Comparison of ENCODE assay signal across 2 cellular contexts in the genomic region with DNA sequence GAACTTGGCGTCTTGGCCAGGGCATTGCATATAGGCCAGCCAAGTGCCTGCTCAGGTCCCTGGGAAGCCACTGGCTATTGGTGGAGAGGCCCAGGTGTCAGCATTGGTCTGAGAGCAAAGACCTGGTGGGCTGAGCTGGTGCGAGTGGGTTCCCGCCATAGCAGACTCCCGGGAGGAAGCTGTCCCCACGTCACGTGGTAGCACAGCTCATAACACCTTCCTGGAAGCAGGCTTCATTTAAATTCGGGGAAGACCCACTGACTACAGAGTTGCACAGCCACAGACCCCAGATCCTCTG.
TF ChIP-seq lines count a peak whose summit lies in the region.

No MANE protein-coding gene starts in this region.

TF ChIP-seq in HepG2, 621 proteins besides CTCF, POLR2A, EP300 and RAD21:
- TF ChIP-seq, protein P1, sequence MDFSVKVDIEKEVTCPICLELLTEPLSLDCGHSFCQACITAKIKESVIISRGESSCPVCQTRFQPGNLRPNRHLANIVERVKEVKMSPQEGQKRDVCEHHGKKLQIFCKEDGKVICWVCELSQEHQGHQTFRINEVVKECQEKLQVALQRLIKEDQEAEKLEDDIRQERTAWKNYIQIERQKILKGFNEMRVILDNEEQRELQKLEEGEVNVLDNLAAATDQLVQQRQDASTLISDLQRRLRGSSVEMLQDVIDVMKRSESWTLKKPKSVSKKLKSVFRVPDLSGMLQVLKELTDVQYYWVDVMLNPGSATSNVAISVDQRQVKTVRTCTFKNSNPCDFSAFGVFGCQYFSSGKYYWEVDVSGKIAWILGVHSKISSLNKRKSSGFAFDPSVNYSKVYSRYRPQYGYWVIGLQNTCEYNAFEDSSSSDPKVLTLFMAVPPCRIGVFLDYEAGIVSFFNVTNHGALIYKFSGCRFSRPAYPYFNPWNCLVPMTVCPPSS (IDR thresholded peaks at IDR 0.05) = no peak
- TF ChIP-seq ZNF746 (CRISPR knock-in tag; IDR thresholded peaks at IDR 0.05) = no peak
- no peak for TF ChIP-seq ADNP (CRISPR knock-in tag; IDR thresholded peaks at IDR 0.05)
- no peak for TF ChIP-seq SMYD3 (CRISPR knock-in tag; IDR thresholded peaks at IDR 0.05)
- no peak for TF ChIP-seq ZSCAN20 (CRISPR knock-in tag; IDR thresholded peaks at IDR 0.05; ENCODE audit: borderline replicate concordance)
- TF ChIP-seq SP140L (CRISPR knock-in tag; IDR thresholded peaks at IDR 0.05; ENCODE audit: borderline replicate concordance) = no peak
- TF ChIP-seq ZNF577 (CRISPR knock-in tag; IDR thresholded peaks at IDR 0.05; ENCODE audit: borderline replicate concordance, low read depth) = no peak
- TF ChIP-seq GABPB1 (CRISPR knock-in tag; IDR thresholded peaks at IDR 0.05) = no peak
- TF ChIP-seq, protein P2, sequence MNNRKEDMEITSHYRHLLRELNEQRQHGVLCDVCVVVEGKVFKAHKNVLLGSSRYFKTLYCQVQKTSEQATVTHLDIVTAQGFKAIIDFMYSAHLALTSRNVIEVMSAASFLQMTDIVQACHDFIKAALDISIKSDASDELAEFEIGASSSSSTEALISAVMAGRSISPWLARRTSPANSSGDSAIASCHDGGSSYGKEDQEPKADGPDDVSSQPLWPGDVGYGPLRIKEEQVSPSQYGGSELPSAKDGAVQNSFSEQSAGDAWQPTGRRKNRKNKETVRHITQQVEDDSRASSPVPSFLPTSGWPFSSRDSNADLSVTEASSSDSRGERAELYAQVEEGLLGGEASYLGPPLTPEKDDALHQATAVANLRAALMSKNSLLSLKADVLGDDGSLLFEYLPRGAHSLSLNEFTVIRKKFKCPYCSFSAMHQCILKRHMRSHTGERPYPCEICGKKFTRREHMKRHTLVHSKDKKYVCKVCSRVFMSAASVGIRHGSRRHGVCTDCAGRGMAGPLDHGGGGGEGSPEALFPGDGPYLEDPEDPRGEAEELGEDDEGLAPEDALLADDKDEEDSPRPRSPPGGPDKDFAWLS (CRISPR knock-in tag; IDR thresholded peaks at IDR 0.05; ENCODE audit: borderline replicate concordance) = no peak
- TF ChIP-seq, protein P3, sequence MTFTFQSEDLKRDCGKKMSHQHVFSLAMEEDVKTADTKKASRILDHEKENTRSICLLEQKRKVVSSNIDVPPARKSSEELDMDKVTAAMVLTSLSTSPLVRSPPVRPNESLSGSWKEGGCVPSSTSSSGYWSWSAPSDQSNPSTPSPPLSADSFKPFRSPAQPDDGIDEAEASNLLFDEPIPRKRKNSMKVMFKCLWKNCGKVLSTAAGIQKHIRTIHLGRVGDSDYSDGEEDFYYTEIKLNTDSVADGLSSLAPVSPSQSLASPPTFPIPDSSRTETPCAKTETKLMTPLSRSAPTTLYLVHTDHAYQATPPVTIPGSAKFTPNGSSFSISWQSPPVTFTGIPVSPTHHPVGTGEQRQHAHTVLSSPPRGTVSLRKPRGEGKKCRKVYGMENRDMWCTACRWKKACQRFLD (CRISPR knock-in tag; IDR thresholded peaks at IDR 0.05; ENCODE audit: borderline replicate concordance) = no peak
- TF ChIP-seq MED1 (CRISPR knock-in tag; IDR thresholded peaks at IDR 0.05) = no peak
- TF ChIP-seq, protein P4, sequence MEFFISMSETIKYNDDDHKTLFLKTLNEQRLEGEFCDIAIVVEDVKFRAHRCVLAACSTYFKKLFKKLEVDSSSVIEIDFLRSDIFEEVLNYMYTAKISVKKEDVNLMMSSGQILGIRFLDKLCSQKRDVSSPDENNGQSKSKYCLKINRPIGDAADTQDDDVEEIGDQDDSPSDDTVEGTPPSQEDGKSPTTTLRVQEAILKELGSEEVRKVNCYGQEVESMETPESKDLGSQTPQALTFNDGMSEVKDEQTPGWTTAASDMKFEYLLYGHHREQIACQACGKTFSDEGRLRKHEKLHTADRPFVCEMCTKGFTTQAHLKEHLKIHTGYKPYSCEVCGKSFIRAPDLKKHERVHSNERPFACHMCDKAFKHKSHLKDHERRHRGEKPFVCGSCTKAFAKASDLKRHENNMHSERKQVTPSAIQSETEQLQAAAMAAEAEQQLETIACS (CRISPR knock-in tag; IDR thresholded peaks at IDR 0.05) = no peak
- TF ChIP-seq MZF1 (CRISPR knock-in tag; IDR thresholded peaks at IDR 0.05; ENCODE audit: borderline replicate concordance) = no peak
- no peak for TF ChIP-seq KAT2B (IDR thresholded peaks at IDR 0.05; ENCODE audit: borderline replicate concordance, low read depth, low read length)
- TF ChIP-seq, protein P5, sequence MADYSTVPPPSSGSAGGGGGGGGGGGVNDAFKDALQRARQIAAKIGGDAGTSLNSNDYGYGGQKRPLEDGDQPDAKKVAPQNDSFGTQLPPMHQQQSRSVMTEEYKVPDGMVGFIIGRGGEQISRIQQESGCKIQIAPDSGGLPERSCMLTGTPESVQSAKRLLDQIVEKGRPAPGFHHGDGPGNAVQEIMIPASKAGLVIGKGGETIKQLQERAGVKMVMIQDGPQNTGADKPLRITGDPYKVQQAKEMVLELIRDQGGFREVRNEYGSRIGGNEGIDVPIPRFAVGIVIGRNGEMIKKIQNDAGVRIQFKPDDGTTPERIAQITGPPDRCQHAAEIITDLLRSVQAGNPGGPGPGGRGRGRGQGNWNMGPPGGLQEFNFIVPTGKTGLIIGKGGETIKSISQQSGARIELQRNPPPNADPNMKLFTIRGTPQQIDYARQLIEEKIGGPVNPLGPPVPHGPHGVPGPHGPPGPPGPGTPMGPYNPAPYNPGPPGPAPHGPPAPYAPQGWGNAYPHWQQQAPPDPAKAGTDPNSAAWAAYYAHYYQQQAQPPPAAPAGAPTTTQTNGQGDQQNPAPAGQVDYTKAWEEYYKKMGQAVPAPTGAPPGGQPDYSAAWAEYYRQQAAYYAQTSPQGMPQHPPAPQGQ (CRISPR knock-in tag; IDR thresholded peaks at IDR 0.05; ENCODE audit: borderline replicate concordance) = no peak
- TF ChIP-seq FOSL1 (CRISPR knock-in tag; IDR thresholded peaks at IDR 0.05; ENCODE audit: borderline replicate concordance) = no peak

TF ChIP-seq in K562, 482 proteins besides CTCF, POLR2A, EP300 and RAD21:
- TF ChIP-seq TAF15 (IDR thresholded peaks at IDR 0.05; ENCODE audit: low read depth, low read length) = no peak
- peak; percentile 22; the same call in 1 of the 2 replicates for TF ChIP-seq L3MBTL2 (IDR thresholded peaks at IDR 0.05)
- no peak for TF ChIP-seq HCFC1 (IDR thresholded peaks at IDR 0.05; ENCODE audit: low read depth, low read length)
- no peak for TF ChIP-seq SMC3 (conservative IDR thresholded peaks at IDR 0.05; ENCODE audit: insufficient read depth, low read depth, low read length)
- TF ChIP-seq, protein P6, sequence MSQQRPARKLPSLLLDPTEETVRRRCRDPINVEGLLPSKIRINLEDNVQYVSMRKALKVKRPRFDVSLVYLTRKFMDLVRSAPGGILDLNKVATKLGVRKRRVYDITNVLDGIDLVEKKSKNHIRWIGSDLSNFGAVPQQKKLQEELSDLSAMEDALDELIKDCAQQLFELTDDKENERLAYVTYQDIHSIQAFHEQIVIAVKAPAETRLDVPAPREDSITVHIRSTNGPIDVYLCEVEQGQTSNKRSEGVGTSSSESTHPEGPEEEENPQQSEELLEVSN (IDR thresholded peaks at IDR 0.05; ENCODE audit: borderline replicate concordance in 1 of 2, extremely low read depth in 1 of 2, insufficient read depth in 1 of 2, insufficient read length in 1 of 2, low read depth in 1 of 2, low read length in 1 of 2, poor library complexity in 1 of 2, severe bottlenecking in 1 of 2) = peak in 1 of 2 experiments; percentile 65
- no peak for TF ChIP-seq STAG1 (CRISPR knock-in tag; IDR thresholded peaks at IDR 0.05; ENCODE audit: borderline replicate concordance)
- TF ChIP-seq RAD51 (IDR thresholded peaks at IDR 0.05; ENCODE audit: borderline replicate concordance, low read depth) = peak; percentile 25; the same call in 1 of the 2 replicates
- no peak for TF ChIP-seq BCL6 (CRISPR knock-in tag; IDR thresholded peaks at IDR 0.05)
- TF ChIP-seq, protein P7, sequence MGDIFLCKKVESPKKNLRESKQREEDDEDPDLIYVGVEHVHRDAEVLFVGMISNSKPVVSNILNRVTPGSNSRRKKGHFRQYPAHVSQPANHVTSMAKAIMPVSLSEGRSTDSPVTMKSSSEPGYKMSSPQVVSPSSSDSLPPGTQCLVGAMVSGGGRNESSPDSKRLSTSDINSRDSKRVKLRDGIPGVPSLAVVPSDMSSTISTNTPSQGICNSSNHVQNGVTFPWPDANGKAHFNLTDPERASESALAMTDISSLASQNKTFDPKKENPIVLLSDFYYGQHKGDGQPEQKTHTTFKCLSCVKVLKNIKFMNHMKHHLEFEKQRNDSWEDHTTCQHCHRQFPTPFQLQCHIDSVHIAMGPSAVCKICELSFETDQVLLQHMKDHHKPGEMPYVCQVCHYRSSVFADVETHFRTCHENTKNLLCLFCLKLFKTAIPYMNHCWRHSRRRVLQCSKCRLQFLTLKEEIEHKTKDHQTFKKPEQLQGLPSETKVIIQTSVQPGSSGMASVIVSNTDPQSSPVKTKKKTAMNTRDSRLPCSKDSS (IDR thresholded peaks at IDR 0.05; ENCODE audit: low read depth, partially characterized antibody) = no peak
